1 cellular context compared by ENCODE assay signal in genomic region chr20:33681728-33682353, GRCh38.
TF ChIP-seq lines count a peak whose summit lies in the region.

No MANE protein-coding gene starts in this region.

TF ChIP-seq in GM23338, 12 proteins besides CTCF, POLR2A, EP300 and RAD21:
- TF ChIP-seq CREB1 (CRISPR knock-in tag; IDR thresholded peaks at IDR 0.05; ENCODE audit: low read depth) (no peak), EZH2 (IDR thresholded peaks at IDR 0.05; ENCODE audit: low read depth, unreplicated experiment) (no peak), NANOG (IDR thresholded peaks at IDR 0.05; ENCODE audit: borderline replicate concordance) (no peak), ZNF114 (CRISPR knock-in tag; IDR thresholded peaks at IDR 0.05) (no peak), EZH2phosphoT487 (IDR thresholded peaks at IDR 0.05; ENCODE audit: unreplicated experiment) (no peak), ZNF462 (CRISPR knock-in tag; IDR thresholded peaks at IDR 0.05) (no peak), REST (IDR thresholded peaks at IDR 0.05; ENCODE audit: unreplicated experiment) (no peak)
TF ChIP-seq in GM23338: peak in this region for 0.
